3 cellular contexts compared by ENCODE assay signal in the genomic region with DNA sequence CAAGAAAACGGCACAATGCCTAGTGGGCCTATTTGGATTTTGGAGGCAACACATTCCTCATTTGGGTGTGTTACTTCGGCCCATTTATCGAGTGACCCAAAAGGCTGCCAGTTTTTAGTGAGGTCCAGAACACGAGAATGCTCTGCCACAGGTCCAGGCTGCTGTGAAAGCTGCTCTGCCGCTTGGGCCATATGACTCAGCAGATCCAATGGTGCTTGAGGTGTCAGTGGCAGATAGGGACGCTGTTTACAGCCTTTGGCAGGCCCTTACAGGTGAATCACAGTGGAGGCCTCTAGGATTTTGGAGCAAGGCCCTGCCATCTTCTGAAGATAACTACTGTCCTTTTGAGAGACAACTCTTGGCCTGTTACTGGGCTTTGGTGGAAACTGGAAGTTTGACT.
A peak's percentile ranks its signal among the peaks of the same experiment; 100 is the strongest.
DNase-seq lines count a peak whose midpoint lies in the region; ATAC-seq, FAIRE-seq and TF ChIP-seq lines count a peak whose summit lies in the region.
"Not testable (repeated sequence)": the region's sequence is repeated elsewhere in the genome, so short reads cannot be mapped to it uniquely, and the experiment has no call there.

No MANE protein-coding gene starts in this region.

- peak; percentile 3 for DNase-seq in DMS53 (lab: John Stamatoyannopoulos, UW)
- peak in 1 of 4 experiments; percentile 22 for DNase-seq in K562 (ENCODE audit: extremely low read depth in 1 of 4, low spot score in 3 of 4)
- peak; percentile 50 for DNase-seq in spleen

- ATAC-seq in K562 = not testable (repeated sequence)

- H3K27ac ChIP-seq in K562 (ENCODE audit: extremely low read depth, low read depth, low read length); spleen: not testable (repeated sequence)

- POLR2A ChIA-PET in K562 (lab: Yijun Ruan, JAX) = not testable (repeated sequence)

- not testable (repeated sequence) for H3K79me2 ChIP-seq in K562 (ENCODE audit: control insufficient read depth, insufficient read depth, low read length)

- TF ChIP-seq RAD21 in K562 (CRISPR knock-in tag; conservative IDR thresholded peaks at IDR 0.05 in 1 of 2, IDR thresholded peaks at IDR 0.05 in 1 of 2) = not testable (repeated sequence)

- not testable (repeated sequence) for H3K9ac ChIP-seq in K562 (ENCODE audit: insufficient read depth in 1 of 2, low read depth in 2 of 2, low read length in 2 of 2)

- not testable (repeated sequence) for H3K4me1 ChIP-seq in K562 (replicated peaks in 1 of 2; ENCODE audit: control insufficient read depth in 2 of 2, insufficient read depth in 2 of 2, low read length in 2 of 2)
- H3K4me1 ChIP-seq in spleen = peaks cover 0 to 12% (median 8%) of the 10 kb centered on the region in 6 donors

- intact Hi-C loops in K562 (cut with micrococcal nuclease) = loop anchor here (10.0 kb wide), 1 partner anchor 290 kb away; no protein-coding TSS in a partner anchor
- intact Hi-C loops in spleen (cut with DNase I; ENCODE audit: low total_unique reads) = not testable (repeated sequence)

- not testable (repeated sequence) for H4K20me1 ChIP-seq in K562 (replicated peaks; ENCODE audit: control insufficient read depth, insufficient read depth, low read length)

- not testable (repeated sequence) for FAIRE-seq in K562 (lab: Jason Lieb, UNC)

- CTCF ChIA-PET in K562 (lab: Yijun Ruan, JAX; ENCODE audit: low intra/inter-chr PET ratio) = not testable (repeated sequence)

- in situ Hi-C loops in K562 (cut with MboI) = not testable (repeated sequence)

- H3K36me3 ChIP-seq in K562 (ENCODE audit: control insufficient read depth, insufficient read depth, low read length); spleen: not testable (repeated sequence)

- not testable (repeated sequence) for H3K4me3 ChIP-seq in K562, spleen

- not testable (repeated sequence) for TF ChIP-seq POLR2A in K562 (conservative IDR thresholded peaks at IDR 0.05); spleen (IDR thresholded peaks at IDR 0.05)

- 3% methylated on average over 4 of the region's 6 CpGs for WGBS in K562 (ENCODE audit: insufficient coverage, low coverage, missing lambda C conversion rate)
- WGBS in spleen, 5 donors = 66 to 95% (median 93%) methylated on average over 5 to 6 of the region's 6 CpGs

- not testable (repeated sequence) for H3K4me2 ChIP-seq in K562 (ENCODE audit: insufficient read depth, low read length)

- H2AFZ ChIP-seq in K562 (ENCODE audit: low read depth, low read length) = not testable (repeated sequence)

- not testable (repeated sequence) for BruUV-seq in K562 (replicated peaks; lab: Mats Ljungman, UMichigan)

- TF ChIP-seq EP300 in K562 (IDR thresholded peaks at IDR 0.05; ENCODE audit: low read length) = not testable (repeated sequence)

- not testable (repeated sequence) for H3K9me1 ChIP-seq in K562 (ENCODE audit: control insufficient read depth, insufficient read depth, low read length)

- not testable (repeated sequence) for TF ChIP-seq CTCF in K562 (IDR thresholded peaks at IDR 0.05 in 2 of 3, conservative IDR thresholded peaks at IDR 0.05 in 1 of 3; ENCODE audit: insufficient read depth in 2 of 3, low read depth in 1 of 3, low read length in 3 of 3); spleen (IDR thresholded peaks at IDR 0.05 in 8 of 11, conservative IDR thresholded peaks at IDR 0.05 in 3 of 11)

- H3K9me3 ChIP-seq in K562 (replicated peaks; ENCODE audit: control insufficient read depth, insufficient read depth, low read depth, low read length); spleen: not testable (repeated sequence)

- H3K27me3 ChIP-seq in K562 (ENCODE audit: control insufficient read depth in 2 of 2, insufficient read depth in 2 of 2, low read length in 2 of 2); spleen (replicated peaks in 1 of 7): not testable (repeated sequence)

TF ChIP-seq in K562, 482 proteins besides CTCF, POLR2A, EP300 and RAD21:
- TF ChIP-seq MAFG (tag; conservative IDR thresholded peaks at IDR 0.05) (peak; percentile 70), MAFF (IDR thresholded peaks at IDR 0.05; ENCODE audit: low read length) (0 out of 2 replicates have a peak, but pooled peaks have one; percentile 34), ZNF316 (IDR thresholded peaks at IDR 0.05) (0 out of 2 replicates have a peak, but pooled peaks have one; percentile 9), MAFK (IDR thresholded peaks at IDR 0.05; ENCODE audit: low read length) (peak; percentile 44; the same call in 1 of the 2 replicates), C11orf30 (IDR thresholded peaks at IDR 0.05; ENCODE audit: low read depth) (peak; percentile 59), NFE2 (IDR thresholded peaks at IDR 0.05; ENCODE audit: low read depth) (peak; percentile 83)
